In genomic region chr2:168480356-168480755, GRCh38 we compare ENCODE assay signal across 22 cellular contexts. TPM values are rescaled to one million over a fixed set of nuclear protein-coding genes. Genes with fewer than 3 reads are reported as not detected.
DNase-seq lines count a peak whose midpoint lies in the region; ATAC-seq, FAIRE-seq and TF ChIP-seq lines count a peak whose summit lies in the region.
"Had no signal": no experiment of that assay in that cellular context is flagged by ENCODE, and none has a peak within 500 bp of the region (broad histone marks: within the 10 kb centered on the region; RNA-seq: fewer than 3 reads in every experiment).

No MANE protein-coding gene starts in this region.

- WGBS in body of pancreas, 2 donors = 35 to 51% methylated on average over 3 of the region's 3 CpGs
- 26 to 28% methylated on average over 3 of the region's 3 CpGs for WGBS in pancreas, 2 donors

- intact Hi-C loops in body of pancreas (cut with DNase I) (no loop called here), pancreas (cut with DNase I) (no loop called here)

- no peak for TF ChIP-seq POLR2A in body of pancreas (IDR thresholded peaks at IDR 0.05)
- no peak for TF ChIP-seq POLR2A in GM12892 (IDR thresholded peaks at IDR 0.05; ENCODE audit: low read depth, low read length)

- H3K27me3 ChIP-seq in body of pancreas (no peaks in the 10 kb centered on the region), pancreas (no peaks in the 10 kb centered on the region), BE2C (no peaks in the 10 kb centered on the region)
- H3K27me3 ChIP-seq: esophagus muscularis mucosa, gastrocnemius medialis, tibial artery had no signal

- H3K9me3 ChIP-seq in body of pancreas (no peaks in the 10 kb centered on the region), pancreas (no peaks in the 10 kb centered on the region), BE2C (no peaks in the 10 kb centered on the region)
- H3K9me3 ChIP-seq: esophagus muscularis mucosa, gastrocnemius medialis, tibial artery had no signal

- H3K4me1 ChIP-seq in body of pancreas (peaks cover 7% of the 10 kb centered on the region), pancreas (peaks cover 0 to 15% (median 0%) of the 10 kb centered on the region in 3 donors), BE2C (no peaks in the 10 kb centered on the region)

- H3K4me3 ChIP-seq in body of pancreas = no peak overlapping the region
- no peak overlapping the region for H3K4me3 ChIP-seq in pancreas
- H3K4me3 ChIP-seq in BE2C (ENCODE audit: low read depth, low read length) = no peak overlapping the region
- H3K4me3 ChIP-seq: esophagus muscularis mucosa, gastrocnemius medialis, lung, tibial artery had no signal

- peak; percentile 54 for FAIRE-seq in pancreas (lab: Jason Lieb, UNC)
- no peak for FAIRE-seq in GM12892 (lab: Jason Lieb, UNC)
- FAIRE-seq: islet of Langerhans had no signal

- no peaks in the 10 kb centered on the region for H3K36me3 ChIP-seq in body of pancreas (replicated peaks in 1 of 2; ENCODE audit: insufficient read depth in 1 of 2, low read depth in 2 of 2)
- H3K36me3 ChIP-seq in pancreas = no peaks in the 10 kb centered on the region
- no peaks in the 10 kb centered on the region for H3K36me3 ChIP-seq in BE2C
- H3K36me3 ChIP-seq: esophagus muscularis mucosa, gastrocnemius medialis, tibial artery had no signal

- TF ChIP-seq CTCF in body of pancreas (IDR thresholded peaks at IDR 0.05) (no peak), pancreas (IDR thresholded peaks at IDR 0.05) (no peak), BE2C (IDR thresholded peaks at IDR 0.05; ENCODE audit: low read depth, low read length) (no peak)

- DNase-seq in DMS53 (lab: John Stamatoyannopoulos, UW) (peak; percentile 91), body of pancreas (peak in 1 of 4 donors; percentile 22), pancreas (no peak), GM12892 (ENCODE audit: insufficient read length) (no peak), NCI-H2081 treated with DMSO at 0.1 percent for 48 hours (lab: John Stamatoyannopoulos, UW) (no peak), BE2C (no peak)
- DNase-seq: activated CD4-positive, alpha-beta T cell treated with anti-CD3 and anti-CD28 coated beads for 48 hours; effector memory CD4-positive, alpha-beta T cell; gastrocnemius medialis; H7; hypothalamus; PC-3; SHP77 treated with DMSO at 0.1 percent for 48 hours; stimulated activated CD4-positive, alpha-beta T cell treated with anti-CD3 and anti-CD28 coated beads, Interleukin-2, amount 100 ng/mL, for 24 hours; T-helper 1 cell; tibial artery had no signal

- ATAC-seq in HG02885 (IDR thresholded peaks at IDR 0.05; ENCODE audit: poor library complexity, unreplicated experiment) = peak; percentile 34
- ATAC-seq in body of pancreas = peak; percentile 62
- peak; percentile 70 to 87 (median 80) for ATAC-seq in pancreas
- ATAC-seq: gastrocnemius medialis; PC-3; stimulated activated memory B cell treated with anti-CD40 and anti-IgM and Interleukin-4, amounts not matched to agents 10 μg/mL and 1 μg/mL and 100 μg/mL, for 72 hours had no signal

- peak overlapping the region in 1 of 4 donors; percentile 17 for H3K27ac ChIP-seq in body of pancreas
- H3K27ac ChIP-seq in pancreas = peak overlapping the region in 1 of 4 donors; percentile 31
- H3K27ac ChIP-seq: esophagus muscularis mucosa, gastrocnemius medialis, HL-60, tibial artery had no signal

RNA-seq across cellular contexts. Expression of gene CERS6, which starts 24.3 kb away (rescaled TPM):
- total RNA-seq in body of pancreas = 10 to 100 TPM; 12.5 to 16.3 TPM
- total RNA-seq in pancreas = 10 to 100 TPM in 2 of 6 donors, 1 to 10 TPM in 4; 4.6 to 18.0 (median 7.6) TPM
- 10 to 100 TPM in 1 of 2 donors, 1 to 10 TPM in 1; 3.2 to 11.6 TPM for polyA plus RNA-seq in pancreas
- polyA plus RNA-seq in GM12892 (2012; ENCODE audit: missing spikeins) = 9.1 TPM
- 18.8 TPM for polyA plus RNA-seq in BE2C (2012; ENCODE audit: insufficient read depth, insufficient read length, low read depth)
